In genomic region chr20:1225729-1226313, GRCh38 we compare ENCODE assay signal across 8 cellular contexts. TPM values are rescaled to one million over a fixed set of nuclear protein-coding genes. Genes with fewer than 3 reads are reported as not detected.
DNase-seq lines count a peak whose midpoint lies in the region; ATAC-seq, FAIRE-seq and TF ChIP-seq lines count a peak whose summit lies in the region.

TSS of gene RAD21L1 (plus strand) at chr20:1226044. CDS start at chr20:1228454, 2,410 bp downstream.

- H3K36me3 ChIP-seq in pancreas (no peaks in the 10 kb centered on the region), thymus (ENCODE audit: control insufficient read depth, insufficient read depth) (no peaks in the 10 kb centered on the region)

- TF ChIP-seq CTCF in CD4-positive, alpha-beta T cell (IDR thresholded peaks at IDR 0.05): no peak
- no peak for TF ChIP-seq CTCF in pancreas (IDR thresholded peaks at IDR 0.05)

- peaks cover 13% of the 10 kb centered on the region for H3K27me3 ChIP-seq in CD4-positive, alpha-beta T cell (ENCODE audit: control insufficient read depth, insufficient read depth, low read length)
- H3K27me3 ChIP-seq in pancreas (peaks cover 0 to 28% (median 3%) of the 10 kb centered on the region in 4 donors), thymus (ENCODE audit: control insufficient read depth, insufficient read depth) (peaks cover 13% of the 10 kb centered on the region)

- H3K27me3 Mint-ChIP-seq in CD4-positive, alpha-beta T cell: peaks cover 19% of the 10 kb centered on the region
- peaks cover 38% of the 10 kb centered on the region for H3K27me3 Mint-ChIP-seq in activated naive CD8-positive, alpha-beta T cell treated with anti-CD3 and anti-CD28 coated beads, Interleukin-2, amount 10 ng/mL, durations not matched to agents 7 days and 5 days

- no peak for FAIRE-seq in pancreas (lab: Jason Lieb, UNC)

- peaks cover 19% of the 10 kb centered on the region for H3K4me1 Mint-ChIP-seq in CD4-positive, alpha-beta T cell (ENCODE audit: low read depth)
- H3K4me1 Mint-ChIP-seq in activated naive CD8-positive, alpha-beta T cell treated with anti-CD3 and anti-CD28 coated beads, Interleukin-2, amount 10 ng/mL, durations not matched to agents 7 days and 5 days: peaks cover 15% of the 10 kb centered on the region

- POLR2A ChIA-PET in CD4-positive, alpha-beta T cell (lab: Charles Lee): interaction anchor here (0.7 to 1.8 kb wide), 6 partner anchors 8 to 75 kb away, joined by 3 to 8 read pairs (median 4); partner anchors contain the start of gene SNPH
- POLR2A ChIA-PET in activated naive CD8-positive, alpha-beta T cell treated with anti-CD3 and anti-CD28 coated beads, Interleukin-2, amount 10 ng/mL, durations not matched to agents 7 days and 5 days (lab: Charles Lee): interaction anchor here (0.9 to 1.2 kb wide), 4 partner anchors 9 to 100 kb away, joined by 3 to 6 read pairs (median 4); partner anchors contain the start of gene SNPH

- H3K4me3 ChIP-seq in pancreas (peak within 1 kb of the TSS; percentile 47 to 68 (median 56)), thymus (ENCODE audit: low read length) (peak within 1 kb of the TSS; percentile 59)

- intact Hi-C loops in CD4-positive, alpha-beta T cell (cut with DNase I, micrococcal nuclease): loop anchor here (1.0 to 10.0 kb wide), 6 partner anchors 40 to 879 kb away; partner anchors contain the start of genes SNPH (in 2 of the 2), FKBP1A (in 1 of the 2), NSFL1C (in 1 of the 2) and STK35 (in 1 of the 2)
- intact Hi-C loops in Right ventricle myocardium superior (cut with DNase I): no loop called here
- intact Hi-C loops in pancreas (cut with DNase I): no loop called here

- 2 to 3% methylated on average over 29 to 65 of the region's 66 CpGs for WGBS in pancreas, 2 donors
- 2% methylated on average over 66 of the region's 66 CpGs for WGBS in thymus

- H3K36me3 Mint-ChIP-seq in CD4-positive, alpha-beta T cell (ENCODE audit: low read depth): no peaks in the 10 kb centered on the region
- H3K36me3 Mint-ChIP-seq in activated naive CD8-positive, alpha-beta T cell treated with anti-CD3 and anti-CD28 coated beads, Interleukin-2, amount 10 ng/mL, durations not matched to agents 7 days and 5 days: no peaks in the 10 kb centered on the region

- H3K4me3 Mint-ChIP-seq in CD4-positive, alpha-beta T cell: peak within 1 kb of the TSS; percentile 92
- H3K4me3 Mint-ChIP-seq in activated naive CD8-positive, alpha-beta T cell treated with anti-CD3 and anti-CD28 coated beads, Interleukin-2, amount 10 ng/mL, durations not matched to agents 7 days and 5 days: peak within 1 kb of the TSS; percentile 86

- CTCF ChIA-PET in CD4-positive, alpha-beta T cell (lab: Charles Lee): interaction anchor here (1.0 to 5.6 kb wide), 3 partner anchors 13 to 41 kb away, joined by 4 to 20 read pairs (median 4); partner anchors contain the start of gene SNPH

- peak within 1 kb of the TSS; percentile 53 for H3K27ac Mint-ChIP-seq in CD4-positive, alpha-beta T cell
- H3K27ac Mint-ChIP-seq in activated naive CD8-positive, alpha-beta T cell treated with anti-CD3 and anti-CD28 coated beads, Interleukin-2, amount 10 ng/mL, durations not matched to agents 7 days and 5 days: peak within 1 kb of the TSS; percentile 66

- H3K27ac ChIP-seq in CD4-positive, alpha-beta T cell (ENCODE audit: low read depth, low read length): no peak within 1 kb of the TSS
- no peak within 1 kb of the TSS for H3K27ac ChIP-seq in pancreas
- H3K27ac ChIP-seq in thymus (ENCODE audit: low read depth): no peak within 1 kb of the TSS

- no peaks in the 10 kb centered on the region for H3K9me3 ChIP-seq in CD4-positive, alpha-beta T cell (ENCODE audit: control insufficient read depth, low read length)
- no peaks in the 10 kb centered on the region for H3K9me3 ChIP-seq in pancreas
- H3K9me3 ChIP-seq in thymus (ENCODE audit: control insufficient read depth): peaks cover 1% of the 10 kb centered on the region

- H3K4me1 ChIP-seq in pancreas (peaks cover 0 to 9% (median 0%) of the 10 kb centered on the region in 3 donors), thymus (ENCODE audit: control insufficient read depth, insufficient read depth, low read length) (peaks cover 7% of the 10 kb centered on the region)

- peak; percentile 73 to 84 (median 80) for DNase-seq in CD4-positive, alpha-beta T cell
- DNase-seq in SW 1271 (lab: John Stamatoyannopoulos, UW): peak; percentile 70 to 85
- DNase-seq in activated naive CD8-positive, alpha-beta T cell treated with anti-CD3 and anti-CD28 coated beads, Interleukin-2, amount 10 ng/mL, durations not matched to agents 7 days and 5 days: peak; percentile 82
- peak; percentile 78 for DNase-seq in Right ventricle myocardium superior
- peak; percentile 74 to 97 (median 88) for DNase-seq in pancreas

- H3K9me3 Mint-ChIP-seq in CD4-positive, alpha-beta T cell: peaks cover 3% of the 10 kb centered on the region
- H3K9me3 Mint-ChIP-seq in activated naive CD8-positive, alpha-beta T cell treated with anti-CD3 and anti-CD28 coated beads, Interleukin-2, amount 10 ng/mL, durations not matched to agents 7 days and 5 days: no peaks in the 10 kb centered on the region

- peak; percentile 80 for ATAC-seq in CD4-positive, alpha-beta T cell (ENCODE audit: poor library complexity)
- ATAC-seq in HG02885 (IDR thresholded peaks at IDR 0.05; ENCODE audit: poor library complexity, unreplicated experiment) (peak; percentile 42), Right ventricle myocardium superior (ENCODE audit: poor library complexity) (peak; percentile 95), pancreas (peak; percentile 92 to 97 (median 94)), HG02970 (IDR thresholded peaks at IDR 0.05; ENCODE audit: low FRiP score, unreplicated experiment) (no peak)
- ATAC-seq in activated naive CD8-positive, alpha-beta T cell treated with anti-CD3 and anti-CD28 coated beads, Interleukin-2, amount 10 ng/mL, durations not matched to agents 7 days and 5 days (ENCODE audit: low read depth): peak; percentile 76

RNA-seq across cellular contexts. Expression of gene RAD21L1, which starts in this region (rescaled TPM):
- under 1 TPM in 1 of 2 experiments, not detected in 1; 0.58 TPM for total RNA-seq in CD4-positive, alpha-beta T cell
- total RNA-seq in activated naive CD8-positive, alpha-beta T cell treated with anti-CD3 and anti-CD28 coated beads, Interleukin-2, amount 10 ng/mL, durations not matched to agents 7 days and 5 days: under 1 TPM in 1 of 2 experiments, not detected in 1; 0.48 TPM
- total RNA-seq in Right ventricle myocardium superior (not detected), pancreas (not detected)
- polyA plus RNA-seq in pancreas (not detected), thymus (not detected)

Comparison
In these comparisons a context has a peak if more than half of its experiments do, and no peak if none do; other contexts are left out.
1. Peak in DNase-seq and ATAC-seq in CD4-positive, alpha-beta T cell; RNA of the gene not detected or under 1 TPM.
2. Peak in DNase-seq and ATAC-seq in activated naive CD8-positive, alpha-beta T cell treated with anti-CD3 and anti-CD28 coated beads, Interleukin-2, amount 10 ng/mL, durations not matched to agents 7 days and 5 days; RNA of the gene not detected or under 1 TPM.
3. Peak in DNase-seq and ATAC-seq in Right ventricle myocardium superior; RNA of the gene not detected or under 1 TPM.
4. Peak in DNase-seq, ATAC-seq and H3K4me3 ChIP-seq in pancreas; RNA of the gene not detected or under 1 TPM.
5. intact Hi-C loops: an anchor here in CD4-positive, alpha-beta T cell (1.0 to 10.0 kb wide); none called in Right ventricle myocardium superior and pancreas.